22 cellular contexts compared by ENCODE assay signal in genomic region chr16:85273293-85273692, GRCh38.
DNase-seq lines count a peak whose midpoint lies in the region; ATAC-seq, FAIRE-seq and TF ChIP-seq lines count a peak whose summit lies in the region.
"Had no signal": no experiment of that assay in that cellular context is flagged by ENCODE, and none has a peak within 500 bp of the region (broad histone marks: within the 10 kb centered on the region; RNA-seq: fewer than 3 reads in every experiment).

No MANE protein-coding gene starts in this region.

- no peaks in the 10 kb centered on the region for H3K27me3 ChIP-seq in K562 (ENCODE audit: control insufficient read depth in 2 of 2, insufficient read depth in 2 of 2, low read length in 2 of 2)

- no peak overlapping the region for H3K27ac ChIP-seq in HEK293 (ENCODE audit: extremely low read depth, low read depth, low read length)
- H3K27ac ChIP-seq in K562 (ENCODE audit: extremely low read depth, low read depth, low read length): no peak overlapping the region
- H3K27ac ChIP-seq: 22Rv1; A549; BLaER1 treated with 17β-estradiol and CSF1 and Interleukin-3, amounts not matched to agents 10 nM and 100 nM; C4-2B had no signal

- TF ChIP-seq CTCF in HEK293 (tag by site-specific recombination; IDR thresholded peaks at IDR 0.05) (no peak), K562 (IDR thresholded peaks at IDR 0.05 in 2 of 3, conservative IDR thresholded peaks at IDR 0.05 in 1 of 3; ENCODE audit: insufficient read depth in 2 of 3, low read depth in 1 of 3, low read length in 3 of 3) (no peak)

- H3K36me3 ChIP-seq in HEK293 (ENCODE audit: control insufficient read depth in 2 of 2, insufficient read depth in 1 of 2, low read length in 2 of 2) (no peaks in the 10 kb centered on the region), K562 (ENCODE audit: control insufficient read depth, insufficient read depth, low read length) (no peaks in the 10 kb centered on the region)
- H3K36me3 ChIP-seq: BLaER1 treated with 17β-estradiol and CSF1 and Interleukin-3, amounts not matched to agents 10 nM and 100 nM had no signal

- H3K9me1 ChIP-seq in K562 (ENCODE audit: control insufficient read depth, insufficient read depth, low read length): no peaks in the 10 kb centered on the region

- TF ChIP-seq RAD21 in K562 (CRISPR knock-in tag; conservative IDR thresholded peaks at IDR 0.05 in 1 of 2, IDR thresholded peaks at IDR 0.05 in 1 of 2): no peak

- no peak for ATAC-seq in Right ventricle myocardium inferior
- no peak for ATAC-seq in left ventricle myocardium superior
- ATAC-seq in K562: no peak
- no peak for ATAC-seq in HG02981 (IDR thresholded peaks at IDR 0.05; ENCODE audit: unreplicated experiment)
- ATAC-seq in GM19452 (IDR thresholded peaks at IDR 0.05; ENCODE audit: unreplicated experiment): no peak
- ATAC-seq: A549; CD8-positive, alpha-beta T cell had no signal

- CTCF ChIA-PET in HEK293 (lab: Yijun Ruan, JAX): no interaction called here
- CTCF ChIA-PET in K562 (lab: Yijun Ruan, JAX; ENCODE audit: low intra/inter-chr PET ratio): no interaction called here

- peaks cover 45% of the 10 kb centered on the region for H4K20me1 ChIP-seq in K562 (replicated peaks; ENCODE audit: control insufficient read depth, insufficient read depth, low read length)

- H2AFZ ChIP-seq in K562 (ENCODE audit: low read depth, low read length): no peak overlapping the region

- TF ChIP-seq POLR2A in K562 (conservative IDR thresholded peaks at IDR 0.05): no peak

- no TSS peak for BruUV-seq in K562 (replicated peaks; lab: Mats Ljungman, UMichigan)

- H3K4me2 ChIP-seq in K562 (ENCODE audit: insufficient read depth, low read length): no peak overlapping the region
- H3K4me2 ChIP-seq: A549 had no signal

- 70% methylated on average over 7 of the region's 7 CpGs for WGBS in K562 (ENCODE audit: insufficient coverage, low coverage, missing lambda C conversion rate)

- H3K79me2 ChIP-seq in K562 (ENCODE audit: control insufficient read depth, insufficient read depth, low read length): peaks cover 5% of the 10 kb centered on the region; the same call in 1 of the 3 replicates

- in situ Hi-C loops in K562 (cut with MboI): no loop called here

- H3K4me3 ChIP-seq in HEK293 (ENCODE audit: low read depth, low read length): no peak overlapping the region
- no peak overlapping the region for H3K4me3 ChIP-seq in K562
- H3K4me3 ChIP-seq: A549; BLaER1 treated with 17β-estradiol and CSF1 and Interleukin-3, amounts not matched to agents 10 nM and 100 nM had no signal

- H3K9me3 ChIP-seq in HEK293 (ENCODE audit: control insufficient read depth, insufficient read depth, low read depth, low read length): no peaks in the 10 kb centered on the region
- no peaks in the 10 kb centered on the region for H3K9me3 ChIP-seq in K562 (replicated peaks; ENCODE audit: control insufficient read depth, insufficient read depth, low read depth, low read length)
- H3K9me3 ChIP-seq: A549; BLaER1 treated with 17β-estradiol and CSF1 and Interleukin-3, amounts not matched to agents 10 nM and 100 nM; Caco-2 had no signal

- peak; percentile 37 for DNase-seq in Right ventricle myocardium inferior (ENCODE audit: missing footprints)
- no peak for DNase-seq in left ventricle myocardium superior
- no peak for DNase-seq in K562 (ENCODE audit: extremely low read depth in 1 of 4, low spot score in 3 of 4)
- no peak for DNase-seq in urothelium cell line (ENCODE audit: low spot score)
- DNase-seq: AML-193; Caco-2; Calu3; CD4-positive, alpha-beta T cell; CD8-positive, alpha-beta T cell; DMS79 treated with DMSO at 0.1 percent for 48 hours; GF-D8 had no signal

- no peak overlapping the region for H3K9ac ChIP-seq in K562 (ENCODE audit: insufficient read depth in 1 of 2, low read depth in 2 of 2, low read length in 2 of 2)
- H3K9ac ChIP-seq: BLaER1 treated with 17β-estradiol and CSF1 and Interleukin-3, amounts not matched to agents 10 nM and 100 nM had no signal

- no peak for TF ChIP-seq EP300 in K562 (IDR thresholded peaks at IDR 0.05; ENCODE audit: low read length)

- peak; percentile 61 for FAIRE-seq in K562 (lab: Jason Lieb, UNC)
- FAIRE-seq in urothelium cell line (lab: Jason Lieb, UNC): peak; percentile 58
- FAIRE-seq: A549, D721Med, G401.6, GM12891, GM19239 had no signal

- intact Hi-C loops in Right ventricle myocardium inferior (cut with DNase I) (no loop called here), left ventricle myocardium superior (cut with micrococcal nuclease) (no loop called here), K562 (cut with micrococcal nuclease) (no loop called here)

- H3K4me1 ChIP-seq in HEK293 (ENCODE audit: control insufficient read depth, insufficient read depth, low read length): no peaks in the 10 kb centered on the region
- peaks cover 10 to 48% of the 10 kb centered on the region in 2 experiments for H3K4me1 ChIP-seq in K562 (replicated peaks in 1 of 2; ENCODE audit: control insufficient read depth in 2 of 2, insufficient read depth in 2 of 2, low read length in 2 of 2)
- H3K4me1 ChIP-seq: A549, Caco-2 had no signal

- POLR2A ChIA-PET in HEK293 (lab: Yijun Ruan, JAX): no interaction called here
- POLR2A ChIA-PET in K562 (lab: Yijun Ruan, JAX): no interaction called here

TF ChIP-seq in HEK293, 187 proteins besides CTCF, POLR2A, EP300 and RAD21 (continues in another document):
- TF ChIP-seq ZNF274 (IDR thresholded peaks at IDR 0.05; ENCODE audit: low read length) (no peak), ZNF274 (tag by site-specific recombination; IDR thresholded peaks at IDR 0.05; ENCODE audit: borderline replicate concordance) (no peak), ZNF354C (tag by site-specific recombination; IDR thresholded peaks at IDR 0.05; ENCODE audit: borderline replicate concordance, low read depth) (no peak), ZNF645 (tag by site-specific recombination; IDR thresholded peaks at IDR 0.05) (no peak), ZNF488 (tag by site-specific recombination; IDR thresholded peaks at IDR 0.05) (no peak), ZNF146 (tag by site-specific recombination; IDR thresholded peaks at IDR 0.05) (peak; percentile 90), ZNF664 (tag by site-specific recombination; IDR thresholded peaks at IDR 0.05) (no peak), ZEB2 (tag by site-specific recombination; IDR thresholded peaks at IDR 0.05) (no peak), ZNF221 (tag by site-specific recombination; IDR thresholded peaks at IDR 0.05; ENCODE audit: borderline replicate concordance) (no peak)

TF ChIP-seq in K562, 482 proteins besides CTCF, POLR2A, EP300 and RAD21:
- peak; percentile 97 for TF ChIP-seq ZNF146 (CRISPR knock-in tag; IDR thresholded peaks at IDR 0.05; ENCODE audit: unreplicated experiment)
- TF ChIP-seq KAT8 (IDR thresholded peaks at IDR 0.05; ENCODE audit: low read depth): no peak
- peak; percentile 4 for TF ChIP-seq RBM25 (IDR thresholded peaks at IDR 0.05; ENCODE audit: low read depth, low read length, severe bottlenecking)
